In genomic region chr2:184677171-184677570, GRCh38 we compare ENCODE assay signal across 20 cellular contexts.
A peak's percentile ranks its signal among the peaks of the same experiment; 100 is the strongest.
DNase-seq lines count a peak whose midpoint lies in the region; ATAC-seq and TF ChIP-seq lines count a peak whose summit lies in the region.
"Had no signal": no experiment of that assay in that cellular context is flagged by ENCODE, and none has a peak within 500 bp of the region (broad histone marks: within the 10 kb centered on the region; RNA-seq: fewer than 3 reads in every experiment).

No MANE protein-coding gene starts in this region.

- H3K9me2 ChIP-seq in SK-N-SH = no peaks in the 10 kb centered on the region

- H3K4me2 ChIP-seq in SK-N-SH (no peak overlapping the region), trophoblast cell (ENCODE audit: low read length) (no peak overlapping the region)
- H3K4me2 ChIP-seq: BLaER1 treated with 17β-estradiol and CSF1 and Interleukin-3, amounts not matched to agents 10 nM and 100 nM had no signal

- H3K9ac ChIP-seq in SK-N-SH = no peak overlapping the region
- no peak overlapping the region for H3K9ac ChIP-seq in trophoblast cell (ENCODE audit: low read length)
- H3K9ac ChIP-seq: BLaER1 treated with 17β-estradiol and CSF1 and Interleukin-3, amounts not matched to agents 10 nM and 100 nM had no signal

- H3K4ac ChIP-seq in trophoblast cell (ENCODE audit: low read depth, low read length) = no peak overlapping the region

- no peaks in the 10 kb centered on the region for H3K36me3 Mint-ChIP-seq in stimulated activated memory B cell treated with anti-CD40 and anti-IgM and Interleukin-4, amounts not matched to agents 10 μg/mL and 1 μg/mL and 100 μg/mL, for 72 hours
- H3K36me3 Mint-ChIP-seq: CD8-positive, alpha-beta T cell had no signal

- H3K18ac ChIP-seq in trophoblast cell (ENCODE audit: low read length) = no peak overlapping the region

- H2AK5ac ChIP-seq in trophoblast cell (ENCODE audit: low read length) = no peak overlapping the region

- no peak overlapping the region for H4K12ac ChIP-seq in trophoblast cell (ENCODE audit: low read depth, low read length)

- no peak overlapping the region for H3K4me3 ChIP-seq in SK-N-SH (ENCODE audit: low read depth in 2 of 2, low read length in 1 of 2)
- H3K4me3 ChIP-seq in epithelial cell of esophagus (ENCODE audit: low read length) = no peak overlapping the region
- H3K4me3 ChIP-seq in trophoblast cell (ENCODE audit: low read depth, low read length) = no peak overlapping the region
- H3K4me3 ChIP-seq: BLaER1 treated with 17β-estradiol and CSF1 and Interleukin-3, amounts not matched to agents 10 nM and 100 nM had no signal

- H2BK5ac ChIP-seq in trophoblast cell (ENCODE audit: low read depth, low read length, poor library complexity) = no peak overlapping the region

- H3K4me3 Mint-ChIP-seq in stimulated activated memory B cell treated with anti-CD40 and anti-IgM and Interleukin-4, amounts not matched to agents 10 μg/mL and 1 μg/mL and 100 μg/mL, for 72 hours = no peak overlapping the region
- H3K4me3 Mint-ChIP-seq: CD8-positive, alpha-beta T cell had no signal

- H3K79me1 ChIP-seq in trophoblast cell (ENCODE audit: low read length) = no peaks in the 10 kb centered on the region

- H3K23ac ChIP-seq in trophoblast cell (ENCODE audit: low read length) = no peak overlapping the region

- H3K14ac ChIP-seq in trophoblast cell (ENCODE audit: low read length) = no peak overlapping the region

- H3K36me3 ChIP-seq in SK-N-SH (replicated peaks in 1 of 2; ENCODE audit: control insufficient read depth in 1 of 2, insufficient read depth in 2 of 2, low read length in 1 of 2) = no peaks in the 10 kb centered on the region
- H3K36me3 ChIP-seq in trophoblast cell (ENCODE audit: control insufficient read depth in 1 of 2, insufficient read depth in 2 of 2, low read length in 2 of 2) = no peaks in the 10 kb centered on the region
- H3K36me3 ChIP-seq: BLaER1 treated with 17β-estradiol and CSF1 and Interleukin-3, amounts not matched to agents 10 nM and 100 nM had no signal

- no peak overlapping the region for H4K8ac ChIP-seq in trophoblast cell (ENCODE audit: low read depth, low read length)

- no peaks in the 10 kb centered on the region for H3K27me3 Mint-ChIP-seq in stimulated activated memory B cell treated with anti-CD40 and anti-IgM and Interleukin-4, amounts not matched to agents 10 μg/mL and 1 μg/mL and 100 μg/mL, for 72 hours

- no peaks in the 10 kb centered on the region for H3K9me3 Mint-ChIP-seq in stimulated activated memory B cell treated with anti-CD40 and anti-IgM and Interleukin-4, amounts not matched to agents 10 μg/mL and 1 μg/mL and 100 μg/mL, for 72 hours

- H3K79me2 ChIP-seq in SK-N-SH (ENCODE audit: insufficient read depth) = no peaks in the 10 kb centered on the region
- H3K79me2 ChIP-seq in trophoblast cell (ENCODE audit: control insufficient read depth, insufficient read depth, low read length, poor library complexity) = no peaks in the 10 kb centered on the region

- H4K91ac ChIP-seq in trophoblast cell (ENCODE audit: low read depth, low read length) = no peak overlapping the region

- CTCF ChIA-PET in SK-N-SH (lab: Yijun Ruan, JAX) = no interaction called here

- no peaks in the 10 kb centered on the region for H3K4me1 ChIP-seq in SK-N-SH (ENCODE audit: control insufficient read depth in 1 of 2, insufficient read depth in 2 of 2, low read depth in 1 of 2, low read length in 1 of 2)
- no peaks in the 10 kb centered on the region for H3K4me1 ChIP-seq in trophoblast cell (ENCODE audit: control insufficient read depth in 1 of 2, insufficient read depth in 2 of 2, low read length in 2 of 2)
- H3K4me1 ChIP-seq: BLaER1 treated with 17β-estradiol and CSF1 and Interleukin-3, amounts not matched to agents 10 nM and 100 nM had no signal

- TF ChIP-seq RAD21 in SK-N-SH (IDR thresholded peaks at IDR 0.05; ENCODE audit: low read length) = no peak

- H3K27me3 ChIP-seq in SK-N-SH (ENCODE audit: insufficient read depth) = no peaks in the 10 kb centered on the region
- no peaks in the 10 kb centered on the region for H3K27me3 ChIP-seq in trophoblast cell (ENCODE audit: insufficient read depth, low read length)
- H3K27me3 ChIP-seq: BLaER1 treated with 17β-estradiol and CSF1 and Interleukin-3, amounts not matched to agents 10 nM and 100 nM had no signal

- H3K27ac ChIP-seq in SK-N-SH (ENCODE audit: low read depth in 2 of 2, low read length in 1 of 2) (no peak overlapping the region), trophoblast cell (ENCODE audit: low read depth, low read length) (no peak overlapping the region)
- H3K27ac ChIP-seq: 22Rv1; BLaER1 treated with 17β-estradiol and CSF1 and Interleukin-3, amounts not matched to agents 10 nM and 100 nM; HL-60 had no signal

- no peak for ATAC-seq in SK-N-SH treated with all-trans-retinoic acid at 6 μM for 48 hours
- no peak for ATAC-seq in stimulated activated memory B cell treated with anti-CD40 and anti-IgM and Interleukin-4, amounts not matched to agents 10 μg/mL and 1 μg/mL and 100 μg/mL, for 72 hours
- ATAC-seq: CD8-positive, alpha-beta T cell had no signal

- H2BK12ac ChIP-seq in trophoblast cell (ENCODE audit: low read length) = no peak overlapping the region

- no peak overlapping the region for H3K27ac Mint-ChIP-seq in stimulated activated memory B cell treated with anti-CD40 and anti-IgM and Interleukin-4, amounts not matched to agents 10 μg/mL and 1 μg/mL and 100 μg/mL, for 72 hours
- H3K27ac Mint-ChIP-seq: CD8-positive, alpha-beta T cell had no signal

- no peak for TF ChIP-seq EP300 in SK-N-SH (IDR thresholded peaks at IDR 0.05; ENCODE audit: borderline replicate concordance in 1 of 2, low read depth in 1 of 2, low read length in 1 of 2)

- WGBS in SK-N-SH (ENCODE audit: low lambda C conversion rate) = 39% methylated on average over 2 of the region's 2 CpGs
- no CpG with 5 or more reads among the region's 2 CpGs for WGBS in trophoblast cell (ENCODE audit: extremely low coverage, insufficient coverage, insufficient read length)

- H2BK120ac ChIP-seq in trophoblast cell (ENCODE audit: insufficient read depth, low read length, poor library complexity) = no peak overlapping the region

- no peaks in the 10 kb centered on the region for H3F3A ChIP-seq in SK-N-SH (replicated peaks; ENCODE audit: insufficient read depth)

- H2AFZ ChIP-seq in SK-N-SH (ENCODE audit: low read depth) (no peak overlapping the region), trophoblast cell (ENCODE audit: insufficient read depth, low read length, poor library complexity) (no peak overlapping the region)

- no peaks in the 10 kb centered on the region for H3K9me3 ChIP-seq in SK-N-SH
- peaks cover 8% of the 10 kb centered on the region for H3K9me3 ChIP-seq in trophoblast cell (ENCODE audit: insufficient read depth, low read depth, low read length)

- POLR2A ChIA-PET in SK-N-SH (lab: Yijun Ruan, JAX) = no interaction called here

- TF ChIP-seq CTCF in SK-N-SH (IDR thresholded peaks at IDR 0.05) (no peak), epithelial cell of esophagus (IDR thresholded peaks at IDR 0.05; ENCODE audit: insufficient read depth, low read depth, low read length, missing control alignments) (no peak)

- no peaks in the 10 kb centered on the region for H4K20me1 ChIP-seq in SK-N-SH (ENCODE audit: insufficient read depth)
- H4K20me1 ChIP-seq: BLaER1 treated with 17β-estradiol and CSF1 and Interleukin-3, amounts not matched to agents 10 nM and 100 nM had no signal

- DNase-seq in SK-N-SH = no peak
- peak; percentile 19 for DNase-seq in SK-N-DZ (ENCODE audit: low spot score)
- peak; percentile 14 for DNase-seq in epithelial cell of esophagus (ENCODE audit: low read depth)
- no peak for DNase-seq in putamen (ENCODE audit: low spot score)
- no peak for DNase-seq in NCI-H526 treated with DMSO at 0.1 percent for 48 hours (lab: John Stamatoyannopoulos, UW)
- DNase-seq in trophoblast cell = no peak
- DNase-seq: CD8-positive, alpha-beta T cell; DND-41; KG1; NCI-H1417; NCI-H1694 treated with DMSO at 0.1 percent for 48 hours; NCI-H2081 treated with DMSO at 0.1 percent for 48 hours; NCI-H2171 treated with DMSO at 0.1 percent for 48 hours; NCI-H524 treated with DMSO at 0.1 percent for 48 hours; Right ventricle myocardium superior had no signal

- no peaks in the 10 kb centered on the region for H3K4me1 Mint-ChIP-seq in stimulated activated memory B cell treated with anti-CD40 and anti-IgM and Interleukin-4, amounts not matched to agents 10 μg/mL and 1 μg/mL and 100 μg/mL, for 72 hours

TF ChIP-seq in SK-N-SH treated with all-trans-retinoic acid at 6 μM for 48 hours, 23 proteins besides CTCF, POLR2A, EP300 and RAD21 (continues in another document):
- TF ChIP-seq CREB5 (CRISPR knock-in tag; IDR thresholded peaks at IDR 0.05; ENCODE audit: low read depth) = no peak

TF ChIP-seq in SK-N-SH, 30 proteins besides CTCF, POLR2A, EP300 and RAD21 (continues in another document):
- TF ChIP-seq TAF1 (IDR thresholded peaks at IDR 0.05; ENCODE audit: borderline replicate concordance, low read depth, low read length) = no peak
- no peak for TF ChIP-seq RFX5 (IDR thresholded peaks at IDR 0.05; ENCODE audit: low read length)
- TF ChIP-seq YY1 (IDR thresholded peaks at IDR 0.05; ENCODE audit: low read depth) = no peak
- no peak for TF ChIP-seq SIN3A (IDR thresholded peaks at IDR 0.05; ENCODE audit: borderline replicate concordance, low read depth, low read length)
- TF ChIP-seq RXRA (IDR thresholded peaks at IDR 0.05; ENCODE audit: borderline replicate concordance, low read depth) = no peak
- no peak for TF ChIP-seq FOXM1 (IDR thresholded peaks at IDR 0.05; ENCODE audit: low read depth)
- no peak for TF ChIP-seq POLR2AphosphoS5 (IDR thresholded peaks at IDR 0.05; ENCODE audit: low read depth, low read length)
- no peak for TF ChIP-seq EZH2phosphoT487 (IDR thresholded peaks at IDR 0.05; ENCODE audit: borderline replicate concordance, low read depth)
- no peak for TF ChIP-seq USF2 (IDR thresholded peaks at IDR 0.05; ENCODE audit: borderline replicate concordance, low read depth, low read length)
- no peak for TF ChIP-seq NFIC (IDR thresholded peaks at IDR 0.05; ENCODE audit: borderline replicate concordance)
- no peak for TF ChIP-seq GABPA (IDR thresholded peaks at IDR 0.05; ENCODE audit: low read depth)
- no peak for TF ChIP-seq MEF2A (IDR thresholded peaks at IDR 0.05; ENCODE audit: borderline replicate concordance, low read depth)
- TF ChIP-seq TEAD4 (IDR thresholded peaks at IDR 0.05; ENCODE audit: borderline replicate concordance, insufficient read depth) = no peak
- TF ChIP-seq CHD2 (IDR thresholded peaks at IDR 0.05; ENCODE audit: low read length, partially characterized antibody) = no peak

Comparison
In these comparisons a context has a peak if more than half of its experiments do, and no peak if none do; other contexts are left out.
1. DNase-seq: peak in SK-N-DZ (single experiment) and epithelial cell of esophagus (single experiment); none in SK-N-SH (single experiment), putamen (single experiment), NCI-H526 treated with DMSO at 0.1 percent for 48 hours (single experiment) and trophoblast cell (0 of 2).